1 cellular context compared by ENCODE assay signal in genomic region chr1:169586395-169587255, GRCh38.
TF ChIP-seq lines count a peak whose summit lies in the region.

F5 (minus strand) TSS chr1:169586481; CDS start chr1:169586386, 95 bp downstream.

TF ChIP-seq in GM23338, 12 proteins besides CTCF, POLR2A, EP300 and RAD21 (continued from another document):
- no peak for TF ChIP-seq ZNF462 (CRISPR knock-in tag; IDR thresholded peaks at IDR 0.05)
- TF ChIP-seq STAT1 (IDR thresholded peaks at IDR 0.05; ENCODE audit: unreplicated experiment) = no peak
- TF ChIP-seq JUNB (IDR thresholded peaks at IDR 0.05; ENCODE audit: unreplicated experiment) = no peak
TF ChIP-seq in GM23338: peak in this region for 0.
